ENCODE assay signal across 8 cellular contexts in the genomic region with DNA sequence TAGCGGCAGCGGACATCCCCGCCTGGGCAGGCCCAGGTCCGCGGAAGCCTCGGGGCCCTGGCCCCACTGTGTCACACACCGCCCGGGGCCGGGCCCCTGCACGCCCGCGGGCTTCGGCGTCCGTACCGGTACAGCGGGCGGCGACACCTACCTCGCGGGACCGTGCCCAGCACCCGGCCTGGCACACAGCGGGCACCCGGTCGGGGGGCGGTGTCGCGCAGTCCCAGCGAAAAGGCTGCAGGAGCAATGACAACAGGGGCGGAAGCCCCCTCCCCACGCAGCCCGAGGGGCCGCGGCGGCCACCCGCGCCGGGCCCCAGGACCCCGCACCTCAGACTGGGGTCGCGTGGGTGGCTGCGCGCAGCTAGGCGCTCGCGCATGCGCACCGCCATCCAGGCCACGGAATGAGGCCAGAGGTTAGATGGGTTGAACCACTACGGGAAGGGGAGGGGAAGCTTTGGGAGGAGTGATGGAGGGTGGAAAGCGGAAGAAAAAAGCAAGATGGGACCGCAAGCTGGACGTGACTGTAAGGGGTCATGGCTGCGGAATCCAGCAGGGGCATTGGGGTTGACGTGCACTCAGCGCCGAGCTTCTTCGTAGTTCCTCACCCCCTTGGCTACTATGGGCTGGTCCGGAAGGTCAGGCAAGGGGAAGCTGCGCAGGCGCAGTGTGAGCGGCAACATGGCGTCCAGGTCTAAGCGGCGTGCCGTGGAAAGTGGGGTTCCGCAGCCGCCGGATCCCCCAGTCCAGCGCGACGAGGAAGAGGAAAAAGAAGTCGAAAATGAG. TPM values are rescaled to one million over a fixed set of nuclear protein-coding genes. Genes with fewer than 3 reads are reported as not detected.
DNase-seq lines count a peak whose midpoint lies in the region; TF ChIP-seq lines count a peak whose summit lies in the region.

Gene BCCIP (plus strand): TSS at position 669 of the 785 bp plus-strand sequence. CDS start 12 bp downstream, at position 681.
Gene UROS (minus strand): TSS at position 381 of the 785 bp plus-strand sequence. CDS start 6,759 bp downstream, outside the sequence.

- H3K27ac Mint-ChIP-seq in neural crest cell (ENCODE audit: unreplicated experiment): no peak within 1 kb of the TSS

- H4K20me1 ChIP-seq in MM.1S (ENCODE audit: insufficient read depth, low read length): no peaks in the 10 kb centered on the region; the same call in 1 of the 2 replicates

- H3K27me3 ChIP-seq in MM.1S (replicated peaks; ENCODE audit: insufficient read depth, low read length) (no peaks in the 10 kb centered on the region), stomach (no peaks in the 10 kb centered on the region)

- peaks cover 65% of the 10 kb centered on the region for H3K79me2 ChIP-seq in MM.1S (ENCODE audit: low read length)

- peak within 1 kb of the TSS; percentile 92 for H3K4me3 Mint-ChIP-seq in neural crest cell

- H3K4me2 ChIP-seq in MM.1S (ENCODE audit: low read depth, low read length): peak within 1 kb of the TSS; percentile 62

- H3K36me3 Mint-ChIP-seq in neural crest cell (ENCODE audit: low read depth): peaks cover 4% of the 10 kb centered on the region

- peaks cover 6% of the 10 kb centered on the region for H3K4me1 Mint-ChIP-seq in neural crest cell

- H3K9ac ChIP-seq in ES-I3 (ENCODE audit: low read depth, low read length) (peak within 1 kb of the TSS; percentile 94), MM.1S (ENCODE audit: low read length) (peak within 1 kb of the TSS; percentile 88)

- TF ChIP-seq CTCF in MM.1S (IDR thresholded peaks at IDR 0.05; ENCODE audit: low read length) (no peak), foreskin fibroblast (IDR thresholded peaks at IDR 0.05; ENCODE audit: low read depth, low read length) (no peak), neural crest cell (conservative IDR thresholded peaks at IDR 0.05) (no peak), stomach (IDR thresholded peaks at IDR 0.05) (peak in 1 of 7 experiments; percentile 21)

- peaks cover 9% of the 10 kb centered on the region for H3K36me3 ChIP-seq in ES-I3 (ENCODE audit: insufficient read depth, low read length)
- H3K36me3 ChIP-seq in MM.1S (replicated peaks; ENCODE audit: insufficient read depth, low read length): peaks cover 2% of the 10 kb centered on the region
- H3K36me3 ChIP-seq in stomach: peaks cover 7 to 16% (median 16%) of the 10 kb centered on the region in 4 donors

- H3K4me1 ChIP-seq in ES-I3 (ENCODE audit: insufficient read depth, low read length) (peaks cover 8% of the 10 kb centered on the region), MM.1S (ENCODE audit: low read length) (peaks cover 35% of the 10 kb centered on the region), stomach (peaks cover 31 to 57% (median 45%) of the 10 kb centered on the region in 4 donors)

- no peaks in the 10 kb centered on the region for H3K27me3 Mint-ChIP-seq in neural crest cell (ENCODE audit: low read depth)

- H3K9me3 Mint-ChIP-seq in neural crest cell: no peaks in the 10 kb centered on the region

- no peak for TF ChIP-seq EP300 in stomach (IDR thresholded peaks at IDR 0.05)

- H3K27ac ChIP-seq in MM.1S (ENCODE audit: low read length) (peak within 1 kb of the TSS; percentile 79; the same call in 1 of the 2 replicates), stomach (peak within 1 kb of the TSS; percentile 86 to 90 (median 89))

- no peak for TF ChIP-seq POLR2A in stomach (IDR thresholded peaks at IDR 0.05)

- H3K4me3 ChIP-seq in MM.1S (ENCODE audit: low read length) (peak within 1 kb of the TSS; percentile 91), foreskin fibroblast (ENCODE audit: low read depth in 1 of 2, low read length in 2 of 2) (peak within 1 kb of the TSS; percentile 79 to 82), stomach (peak within 1 kb of the TSS; percentile 83 to 96 (median 90))

- peaks cover 12% of the 10 kb centered on the region; the same call in 1 of the 2 replicates for H3F3A ChIP-seq in MM.1S (ENCODE audit: insufficient read depth, low read length)

- H3K9me3 ChIP-seq in ES-I3 (ENCODE audit: control insufficient read depth, insufficient read depth, low read length): no peaks in the 10 kb centered on the region
- H3K9me3 ChIP-seq in MM.1S (replicated peaks; ENCODE audit: insufficient read depth, low read length): no peaks in the 10 kb centered on the region
- no peaks in the 10 kb centered on the region for H3K9me3 ChIP-seq in stomach

- no peaks in the 10 kb centered on the region for H3K9me2 ChIP-seq in MM.1S (replicated peaks; ENCODE audit: insufficient read depth, low read length)

- H2AFZ ChIP-seq in MM.1S (ENCODE audit: low read length): peak within 1 kb of the TSS; percentile 70

- intact Hi-C loops in stomach (cut with DNase I; ENCODE audit: low total_unique reads): no loop called here

- WGBS in stomach, 5 donors: 0 to 1% (median 0%) methylated on average over 57 to 74 of the region's 74 CpGs

- DNase-seq in HCEC 1CT (peak; percentile 84), MM.1S (peak; percentile 88), SHP77 treated with DMSO at 0.1 percent for 48 hours (lab: John Stamatoyannopoulos, UW) (peak; percentile 74), foreskin fibroblast (peak; percentile 80 to 95), neural crest cell (ENCODE audit: low read depth, low spot score) (peak; percentile 85), stomach (peak; percentile 93)
- DNase-seq in activated effector memory CD4-positive, alpha-beta T cell treated with anti-CD3 and anti-CD28 coated beads, Interleukin-2, amount 50 U/mL, for 16 hours: peak; percentile 96

RNA-seq across cellular contexts. Expression of gene BCCIP, which starts in this region (rescaled TPM):
- 89.7 and 89.8 TPM in 2 replicates for total RNA-seq in neural crest cell
- total RNA-seq in stomach: 10 to 100 TPM in 2 of 5 donors, 1 to 10 TPM in 3; 4.1 to 53.0 (median 6.7) TPM
- polyA plus RNA-seq in stomach: 10 to 100 TPM; 60.4 to 75.2 (median 67.5) TPM

RNA-seq across cellular contexts. Expression of gene UROS, which starts in this region (rescaled TPM):
- 50.9 and 54.0 TPM in 2 replicates for total RNA-seq in neural crest cell
- 10 to 100 TPM in 4 of 5 donors, 1 to 10 TPM in 1; 8.2 to 39.8 (median 17.4) TPM for total RNA-seq in stomach
- polyA plus RNA-seq in stomach: 10 to 100 TPM; 27.4 to 60.9 (median 41.5) TPM

Comparison
In these comparisons a context has a peak if more than half of its experiments do, and no peak if none do; other contexts are left out.
1. Peak in every context shown above with its lines: DNase-seq, H3K4me3 ChIP-seq and H3K27ac ChIP-seq.